21 cellular contexts compared by ENCODE assay signal in genomic region chr6:149847943-149848267, GRCh38. TPM values are rescaled to one million over a fixed set of nuclear protein-coding genes. Genes with fewer than 3 reads are reported as not detected.
A peak's percentile ranks its signal among the peaks of the same experiment; 100 is the strongest.
DNase-seq lines count a peak whose midpoint lies in the region; ATAC-seq and TF ChIP-seq lines count a peak whose summit lies in the region.
"Had no signal": no experiment of that assay in that cellular context is flagged by ENCODE, and none has a peak within 500 bp of the region (broad histone marks: within the 10 kb centered on the region; RNA-seq: fewer than 3 reads in every experiment).

No MANE protein-coding gene starts in this region.

- H3K27ac Mint-ChIP-seq in activated CD8-positive, alpha-beta memory T cell treated with anti-CD3 and anti-CD28 coated beads, Interleukin-2, amount 10 ng/mL, durations not matched to agents 7 days and 5 days, result no peak overlapping the region
- H3K27ac Mint-ChIP-seq: activated T-helper 17 cell treated with anti-CD3 and anti-CD28 coated beads, Interleukin-2, amount 50 U/mL, for 72 hours; effector memory CD8-positive, alpha-beta T cell; stimulated activated effector memory CD8-positive, alpha-beta T cell treated with anti-CD3 and anti-CD28 coated beads, Interleukin-12 subunit alpha, Interleukin-12 subunit beta, amount 100 ng/mL, for 72 hours; T-helper 17 cell had no signal

- no peaks in the 10 kb centered on the region for H3K36me3 Mint-ChIP-seq in activated CD8-positive, alpha-beta memory T cell treated with anti-CD3 and anti-CD28 coated beads, Interleukin-2, amount 10 ng/mL, durations not matched to agents 7 days and 5 days
- H3K36me3 Mint-ChIP-seq: CD14-positive monocyte; stimulated activated effector memory CD8-positive, alpha-beta T cell treated with anti-CD3 and anti-CD28 coated beads, Interleukin-12 subunit alpha, Interleukin-12 subunit beta, amount 100 ng/mL, for 72 hours had no signal

- TF ChIP-seq CTCF in fibroblast of mammary gland (conservative IDR thresholded peaks at IDR 0.05; ENCODE audit: control insufficient read depth, insufficient read depth, low read depth, low read length), result no peak
- TF ChIP-seq CTCF in foreskin fibroblast (IDR thresholded peaks at IDR 0.05; ENCODE audit: low read depth, low read length), result no peak

- H3K4me2 ChIP-seq in skeletal muscle satellite cell (ENCODE audit: low read length), result peak overlapping the region; percentile 43

- H3K27me3 ChIP-seq in SJCRH30, result no peaks in the 10 kb centered on the region
- no peaks in the 10 kb centered on the region for H3K27me3 ChIP-seq in skeletal muscle satellite cell (ENCODE audit: control insufficient read depth, insufficient read depth, low read length)
- H3K27me3 ChIP-seq: adrenal gland, pancreas, transverse colon had no signal

- 0 out of 2 replicates have a peak, but pooled peaks cover 2% of the 10 kb centered on the region for H3K36me3 ChIP-seq in SJCRH30
- no peaks in the 10 kb centered on the region for H3K36me3 ChIP-seq in skeletal muscle satellite cell (ENCODE audit: insufficient read depth, low read length)
- H3K36me3 ChIP-seq: adrenal gland, transverse colon had no signal

- ATAC-seq in activated CD8-positive, alpha-beta memory T cell treated with anti-CD3 and anti-CD28 coated beads, Interleukin-2, amount 10 ng/mL, durations not matched to agents 7 days and 5 days, result no peak
- ATAC-seq: effector memory CD8-positive, alpha-beta T cell; T-helper 17 cell had no signal

- no peak overlapping the region for H3K4me3 Mint-ChIP-seq in activated CD8-positive, alpha-beta memory T cell treated with anti-CD3 and anti-CD28 coated beads, Interleukin-2, amount 10 ng/mL, durations not matched to agents 7 days and 5 days
- H3K4me3 Mint-ChIP-seq: activated T-helper 17 cell treated with anti-CD3 and anti-CD28 coated beads, Interleukin-2, amount 50 U/mL, for 72 hours; CD14-positive monocyte; effector memory CD8-positive, alpha-beta T cell; stimulated activated effector memory CD8-positive, alpha-beta T cell treated with anti-CD3 and anti-CD28 coated beads, Interleukin-12 subunit alpha, Interleukin-12 subunit beta, amount 100 ng/mL, for 72 hours; T-helper 17 cell had no signal

- H3K4me1 Mint-ChIP-seq in activated CD8-positive, alpha-beta memory T cell treated with anti-CD3 and anti-CD28 coated beads, Interleukin-2, amount 10 ng/mL, durations not matched to agents 7 days and 5 days, result peaks cover 31% of the 10 kb centered on the region

- CTCF ChIA-PET in activated CD8-positive, alpha-beta memory T cell treated with anti-CD3 and anti-CD28 coated beads, Interleukin-2, amount 10 ng/mL, durations not matched to agents 7 days and 5 days (lab: Charles Lee), result interaction anchor here (0.9 to 1.6 kb wide), 5 partner anchors 16 to 223 kb away, joined by 3 to 4 read pairs (median 4); no protein-coding TSS in a partner anchor

- H3K4me3 ChIP-seq in SJCRH30, result no peak overlapping the region
- no peak overlapping the region for H3K4me3 ChIP-seq in fibroblast of mammary gland (ENCODE audit: control insufficient read depth, low read depth, low read length)
- no peak overlapping the region for H3K4me3 ChIP-seq in skeletal muscle satellite cell (ENCODE audit: low read length)
- H3K4me3 ChIP-seq in foreskin fibroblast (ENCODE audit: low read depth in 1 of 2, low read length in 2 of 2), result no peak overlapping the region
- H3K4me3 ChIP-seq: adrenal gland, pancreas, transverse colon had no signal

- peak; percentile 30 for DNase-seq in DMS 273 (lab: John Stamatoyannopoulos, UW; ENCODE audit: unreplicated experiment)
- DNase-seq in DMS 273 treated with DMSO at 0.1 percent for 48 hours (lab: John Stamatoyannopoulos, UW), result no peak
- DNase-seq in SJCRH30, result no peak
- DNase-seq in fibroblast of mammary gland (ENCODE audit: low read depth), result peak; percentile 69
- DNase-seq in foreskin fibroblast, result no peak
- DNase-seq in activated CD4-positive, alpha-beta T cell treated with anti-CD3 and anti-CD28 coated beads for 1 hour, result no peak
- DNase-seq in activated CD8-positive, alpha-beta memory T cell treated with anti-CD3 and anti-CD28 coated beads, Interleukin-2, amount 10 ng/mL, durations not matched to agents 7 days and 5 days, result no peak
- DNase-seq: 8988T; effector memory CD8-positive, alpha-beta T cell; NCI-H1417 treated with DMSO at 0.1 percent for 48 hours; Right ventricle myocardium superior; T-helper 17 cell had no signal

- peaks cover 35% of the 10 kb centered on the region for H3K4me1 ChIP-seq in SJCRH30
- H3K4me1 ChIP-seq in skeletal muscle satellite cell (ENCODE audit: control insufficient read depth, insufficient read depth, low read length), result peaks cover 64% of the 10 kb centered on the region

- no peaks in the 10 kb centered on the region for H3K9me3 Mint-ChIP-seq in activated CD8-positive, alpha-beta memory T cell treated with anti-CD3 and anti-CD28 coated beads, Interleukin-2, amount 10 ng/mL, durations not matched to agents 7 days and 5 days (ENCODE audit: low read depth)
- H3K9me3 Mint-ChIP-seq: activated T-helper 17 cell treated with anti-CD3 and anti-CD28 coated beads, Interleukin-2, amount 50 U/mL, for 72 hours; effector memory CD8-positive, alpha-beta T cell; stimulated activated effector memory CD8-positive, alpha-beta T cell treated with anti-CD3 and anti-CD28 coated beads, Interleukin-12 subunit alpha, Interleukin-12 subunit beta, amount 100 ng/mL, for 72 hours had no signal

- H3K9me3 ChIP-seq in SJCRH30 (replicated peaks), result no peaks in the 10 kb centered on the region
- no peaks in the 10 kb centered on the region for H3K9me3 ChIP-seq in skeletal muscle satellite cell (replicated peaks; ENCODE audit: low read length)
- H3K9me3 ChIP-seq: adrenal gland, pancreas, transverse colon had no signal

- peaks cover 34% of the 10 kb centered on the region for H3K27me3 Mint-ChIP-seq in activated CD8-positive, alpha-beta memory T cell treated with anti-CD3 and anti-CD28 coated beads, Interleukin-2, amount 10 ng/mL, durations not matched to agents 7 days and 5 days
- H3K27me3 Mint-ChIP-seq: activated T-helper 17 cell treated with anti-CD3 and anti-CD28 coated beads, Interleukin-2, amount 50 U/mL, for 72 hours; T-helper 17 cell had no signal

- peak overlapping the region; percentile 63 for H3K27ac ChIP-seq in SJCRH30
- H3K27ac ChIP-seq: pancreas had no signal

- peak overlapping the region; percentile 30 for H3K9ac ChIP-seq in skeletal muscle satellite cell (ENCODE audit: low read depth, low read length)

RNA-seq across cellular contexts. Expression of gene LRP11, which starts 16.3 kb away (rescaled TPM):
- 32.4 and 32.8 TPM in 2 replicates for total RNA-seq in SJCRH30 (2014; rRNA removed; shearing (Covaris generic))
- total RNA-seq in skeletal muscle satellite cell (2012; rRNA removed), result 30.6 and 34.7 TPM in 2 replicates
- 1 to 10 TPM; 2.9 to 3.1 TPM for total RNA-seq in activated CD8-positive, alpha-beta memory T cell treated with anti-CD3 and anti-CD28 coated beads, Interleukin-2, amount 10 ng/mL, durations not matched to agents 7 days and 5 days

RNA-seq across cellular contexts. Expression of gene RAET1E, which starts 50.0 kb away (rescaled TPM):
- not detected in 2 replicates for total RNA-seq in SJCRH30 (2014; rRNA removed; shearing (Covaris generic))
- total RNA-seq in skeletal muscle satellite cell (2012; rRNA removed), result 1.1 and 3.5 TPM in 2 replicates
- total RNA-seq in activated CD8-positive, alpha-beta memory T cell treated with anti-CD3 and anti-CD28 coated beads, Interleukin-2, amount 10 ng/mL, durations not matched to agents 7 days and 5 days, result not detected
- total RNA-seq: fibroblast of villous mesenchyme, left lobe of liver, transverse colon had no signal

Comparison
In these comparisons a context has a peak if more than half of its experiments do, and no peak if none do; other contexts are left out.
1. DNase-seq: peak in DMS 273 (single experiment) and fibroblast of mammary gland (single experiment); none in DMS 273 treated with DMSO at 0.1 percent for 48 hours (single experiment), SJCRH30 (0 of 2), foreskin fibroblast (0 of 2), activated CD4-positive, alpha-beta T cell treated with anti-CD3 and anti-CD28 coated beads for 1 hour (single experiment) and activated CD8-positive, alpha-beta memory T cell treated with anti-CD3 and anti-CD28 coated beads, Interleukin-2, amount 10 ng/mL, durations not matched to agents 7 days and 5 days (single experiment).